ENCODE assay signal across 19 cellular contexts in the genomic region with DNA sequence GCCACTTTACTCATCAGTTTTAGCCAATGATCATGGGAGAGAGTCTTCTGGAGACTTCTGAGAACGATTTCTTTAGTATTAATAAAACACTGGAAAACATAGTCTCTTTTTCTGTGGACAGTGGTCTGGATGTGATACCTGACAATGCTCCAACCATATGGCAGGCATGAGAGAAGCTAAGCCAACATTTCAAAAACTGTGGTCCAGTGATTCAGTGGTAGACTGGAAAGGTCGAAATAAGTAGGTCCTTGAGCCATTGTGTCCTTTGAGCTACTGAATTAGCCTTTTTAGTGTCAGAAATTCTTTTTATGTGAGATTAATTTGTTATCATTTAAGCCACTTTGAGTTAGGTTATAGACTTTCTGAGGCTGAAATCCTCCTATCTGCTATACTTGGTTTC.
DNase-seq lines count a peak whose midpoint lies in the region; ATAC-seq and TF ChIP-seq lines count a peak whose summit lies in the region.
"Had no signal": no experiment of that assay in that cellular context is flagged by ENCODE, and none has a peak within 500 bp of the region (broad histone marks: within the 10 kb centered on the region; RNA-seq: fewer than 3 reads in every experiment).

No MANE protein-coding gene starts in this region.

- H3K36me3 ChIP-seq in SJSA1 (no peaks in the 10 kb centered on the region), skeletal muscle satellite cell (ENCODE audit: insufficient read depth, low read length) (no peaks in the 10 kb centered on the region), mucosa of descending colon (ENCODE audit: low read depth) (no peaks in the 10 kb centered on the region)
- H3K36me3 ChIP-seq: left ventricle myocardium inferior, prostate gland had no signal

- H3K27ac Mint-ChIP-seq in activated T-cell treated with anti-CD3 and anti-CD28 coated beads, Interleukin-2, amount 50 U/mL, for 24 hours, result peak overlapping the region; percentile 70
- H3K27ac Mint-ChIP-seq: activated CD8-positive, alpha-beta T cell treated with anti-CD3 and anti-CD28 coated beads, Interleukin-2, amount 10 ng/mL, durations not matched to agents 7 days and 5 days; T-cell; type B pancreatic cell had no signal

- peak overlapping the region; percentile 86 for H3K27ac ChIP-seq in SJSA1
- H3K27ac ChIP-seq: left ventricle myocardium inferior, prostate gland had no signal

- H3K9ac ChIP-seq in skeletal muscle satellite cell (ENCODE audit: low read depth, low read length), result peak overlapping the region; percentile 73

- no peak for DNase-seq in activated T-cell treated with anti-CD3 and anti-CD28 coated beads, Interleukin-2, amount 50 U/mL, for 24 hours
- DNase-seq in activated T-cell treated with anti-CD3 and anti-CD28 coated beads for 4 hours (no peak), SJSA1 (ENCODE audit: low read depth in 1 of 2, low spot score in 2 of 2) (no peak), fibroblast of mammary gland (ENCODE audit: low read depth) (peak; percentile 58), mucosa of descending colon (no peak), HT-29 (ENCODE audit: low spot score) (no peak)
- DNase-seq: activated CD8-positive, alpha-beta T cell treated with anti-CD3 and anti-CD28 coated beads, Interleukin-2, amount 10 ng/mL, durations not matched to agents 7 days and 5 days; activated effector memory CD4-positive, alpha-beta T cell treated with Interleukin-2 at 50 U/mL for 16 hours; left ventricle myocardium inferior; NCI-H1436; NCI-H2171 treated with DMSO at 0.1 percent for 48 hours; NCI-H82; RPMI8226; stimulated activated naive CD4-positive, alpha-beta T cell; T-cell had no signal

- peaks cover 2% of the 10 kb centered on the region for H3K9me3 Mint-ChIP-seq in activated T-cell treated with anti-CD3 and anti-CD28 coated beads, Interleukin-2, amount 50 U/mL, for 24 hours
- H3K9me3 Mint-ChIP-seq: T-cell, type B pancreatic cell had no signal

- H3K4me1 ChIP-seq in SJSA1 (replicated peaks) (peaks cover 14% of the 10 kb centered on the region), skeletal muscle satellite cell (ENCODE audit: control insufficient read depth, insufficient read depth, low read length) (peaks cover 41% of the 10 kb centered on the region), mucosa of descending colon (ENCODE audit: low read depth) (no peaks in the 10 kb centered on the region)
- H3K4me1 ChIP-seq: left ventricle myocardium inferior, prostate gland had no signal

- no peak for ATAC-seq in GM21515 (IDR thresholded peaks at IDR 0.05; ENCODE audit: unreplicated experiment)
- ATAC-seq in mucosa of descending colon, result no peak
- ATAC-seq: activated CD8-positive, alpha-beta T cell treated with anti-CD3 and anti-CD28 coated beads, Interleukin-2, amount 10 ng/mL, durations not matched to agents 7 days and 5 days; T-cell had no signal

- H3K27me3 ChIP-seq in SJSA1 (replicated peaks) (no peaks in the 10 kb centered on the region), skeletal muscle satellite cell (ENCODE audit: control insufficient read depth, insufficient read depth, low read length) (no peaks in the 10 kb centered on the region)

- intact Hi-C loops in mucosa of descending colon (cut with DNase I, micrococcal nuclease), result no loop called here

- H3K4me2 ChIP-seq in skeletal muscle satellite cell (ENCODE audit: low read length), result peak overlapping the region; percentile 47

- no peaks in the 10 kb centered on the region for H3K36me3 Mint-ChIP-seq in activated T-cell treated with anti-CD3 and anti-CD28 coated beads, Interleukin-2, amount 50 U/mL, for 24 hours (ENCODE audit: low read depth)
- H3K36me3 Mint-ChIP-seq: T-cell, type B pancreatic cell had no signal

- H3K4me3 ChIP-seq in SJSA1, result no peak overlapping the region
- no peak overlapping the region for H3K4me3 ChIP-seq in fibroblast of mammary gland (ENCODE audit: control insufficient read depth, low read depth, low read length)
- H3K4me3 ChIP-seq in skeletal muscle satellite cell (ENCODE audit: low read length), result no peak overlapping the region
- no peak overlapping the region for H3K4me3 ChIP-seq in mucosa of descending colon
- H3K4me3 ChIP-seq: left ventricle myocardium inferior, prostate gland had no signal

- no peak overlapping the region for H3K4me3 Mint-ChIP-seq in activated T-cell treated with anti-CD3 and anti-CD28 coated beads, Interleukin-2, amount 50 U/mL, for 24 hours
- H3K4me3 Mint-ChIP-seq: activated CD8-positive, alpha-beta T cell treated with anti-CD3 and anti-CD28 coated beads, Interleukin-2, amount 10 ng/mL, durations not matched to agents 7 days and 5 days; T-cell; type B pancreatic cell had no signal

- no peak for TF ChIP-seq CTCF in fibroblast of mammary gland (conservative IDR thresholded peaks at IDR 0.05; ENCODE audit: control insufficient read depth, insufficient read depth, low read depth, low read length)
- TF ChIP-seq CTCF in mucosa of descending colon (IDR thresholded peaks at IDR 0.05), result no peak

- peaks cover 7% of the 10 kb centered on the region for H3K27me3 Mint-ChIP-seq in activated T-cell treated with anti-CD3 and anti-CD28 coated beads, Interleukin-2, amount 50 U/mL, for 24 hours

- H3K4me1 Mint-ChIP-seq in activated T-cell treated with anti-CD3 and anti-CD28 coated beads, Interleukin-2, amount 50 U/mL, for 24 hours (ENCODE audit: low read depth), result peaks cover 37% of the 10 kb centered on the region
- H3K4me1 Mint-ChIP-seq: T-cell had no signal

- H3K9me3 ChIP-seq in SJSA1 (replicated peaks), result no peaks in the 10 kb centered on the region
- H3K9me3 ChIP-seq in skeletal muscle satellite cell (replicated peaks; ENCODE audit: low read length), result no peaks in the 10 kb centered on the region
- H3K9me3 ChIP-seq in mucosa of descending colon, result no peaks in the 10 kb centered on the region
- H3K9me3 ChIP-seq: left ventricle myocardium inferior, prostate gland had no signal
